ENCODE assay signal across 1 cellular context in the genomic region with DNA sequence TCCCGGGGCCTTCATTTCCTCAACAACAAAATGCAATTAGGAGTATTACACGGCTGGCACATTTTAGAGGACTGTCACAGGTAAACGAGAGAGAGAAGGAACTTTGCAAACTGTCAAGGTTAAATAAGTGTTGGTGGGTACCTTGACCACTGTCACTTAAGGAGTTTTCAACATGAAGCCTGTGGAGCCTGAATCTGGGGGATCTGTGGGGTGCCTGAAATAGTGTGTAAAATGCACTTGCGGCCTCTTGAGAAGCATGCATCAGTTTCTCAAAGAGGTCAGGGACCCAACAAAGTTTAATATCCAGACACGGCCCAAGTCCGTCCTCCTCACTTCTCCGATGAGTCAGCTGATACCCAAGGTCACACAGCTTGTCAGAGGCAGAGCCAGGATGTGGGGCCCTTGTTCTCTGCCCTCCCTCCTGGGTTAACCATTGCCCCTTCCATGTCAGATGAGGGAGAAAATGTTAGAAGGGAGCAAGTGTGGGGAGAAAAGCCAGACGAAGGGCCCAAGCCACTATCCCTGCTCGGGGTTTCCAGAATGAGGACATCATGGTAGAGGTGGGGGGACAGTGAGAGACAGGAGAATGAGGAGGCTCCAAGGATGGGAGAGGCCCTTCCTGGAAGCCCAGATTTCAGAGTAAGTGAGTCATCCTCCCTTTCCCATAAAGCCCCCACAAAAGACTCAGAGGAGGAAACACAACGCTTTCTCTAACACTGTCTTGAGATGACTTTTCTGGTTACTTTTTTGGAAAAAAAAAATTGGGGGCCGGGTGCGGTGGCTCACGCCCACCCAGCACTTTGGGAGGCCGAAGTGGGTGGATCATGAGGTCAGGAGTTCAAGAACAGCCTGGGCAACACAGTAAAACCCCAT.
TF ChIP-seq lines count a peak whose summit lies in the region.

No MANE protein-coding gene starts in this region.

TF ChIP-seq in HepG2, 621 proteins besides CTCF, POLR2A, EP300 and RAD21 (continued from another document and continues in another):
- TF ChIP-seq, protein P1, sequence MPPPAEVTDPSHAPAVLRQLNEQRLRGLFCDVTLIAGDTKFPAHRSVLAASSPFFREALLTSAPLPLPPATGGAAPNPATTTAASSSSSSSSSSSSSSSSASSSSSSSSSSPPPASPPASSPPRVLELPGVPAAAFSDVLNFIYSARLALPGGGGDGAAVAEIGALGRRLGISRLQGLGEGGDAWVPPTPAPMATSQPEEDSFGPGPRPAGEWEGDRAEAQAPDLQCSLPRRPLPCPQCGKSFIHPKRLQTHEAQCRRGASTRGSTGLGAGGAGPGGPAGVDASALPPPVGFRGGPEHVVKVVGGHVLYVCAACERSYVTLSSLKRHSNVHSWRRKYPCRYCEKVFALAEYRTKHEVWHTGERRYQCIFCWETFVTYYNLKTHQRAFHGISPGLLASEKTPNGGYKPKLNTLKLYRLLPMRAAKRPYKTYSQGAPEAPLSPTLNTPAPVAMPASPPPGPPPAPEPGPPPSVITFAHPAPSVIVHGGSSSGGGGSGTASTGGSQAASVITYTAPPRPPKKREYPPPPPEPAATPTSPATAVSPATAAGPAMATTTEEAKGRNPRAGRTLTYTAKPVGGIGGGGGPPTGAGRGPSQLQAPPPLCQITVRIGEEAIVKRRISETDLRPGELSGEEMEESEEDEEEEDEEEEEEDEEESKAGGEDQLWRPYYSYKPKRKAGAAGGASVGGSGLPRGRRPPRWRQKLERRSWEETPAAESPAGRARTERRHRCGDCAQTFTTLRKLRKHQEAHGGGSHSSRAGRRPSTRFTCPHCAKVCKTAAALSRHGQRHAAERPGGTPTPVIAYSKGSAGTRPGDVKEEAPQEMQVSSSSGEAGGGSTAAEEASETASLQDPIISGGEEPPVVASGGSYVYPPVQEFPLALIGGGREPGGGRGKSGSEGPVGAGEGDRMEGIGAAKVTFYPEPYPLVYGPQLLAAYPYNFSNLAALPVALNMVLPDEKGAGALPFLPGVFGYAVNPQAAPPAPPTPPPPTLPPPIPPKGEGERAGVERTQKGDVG (CRISPR knock-in tag; IDR thresholded peaks at IDR 0.05; ENCODE audit: borderline replicate concordance) = no peak
- TF ChIP-seq, protein P2, sequence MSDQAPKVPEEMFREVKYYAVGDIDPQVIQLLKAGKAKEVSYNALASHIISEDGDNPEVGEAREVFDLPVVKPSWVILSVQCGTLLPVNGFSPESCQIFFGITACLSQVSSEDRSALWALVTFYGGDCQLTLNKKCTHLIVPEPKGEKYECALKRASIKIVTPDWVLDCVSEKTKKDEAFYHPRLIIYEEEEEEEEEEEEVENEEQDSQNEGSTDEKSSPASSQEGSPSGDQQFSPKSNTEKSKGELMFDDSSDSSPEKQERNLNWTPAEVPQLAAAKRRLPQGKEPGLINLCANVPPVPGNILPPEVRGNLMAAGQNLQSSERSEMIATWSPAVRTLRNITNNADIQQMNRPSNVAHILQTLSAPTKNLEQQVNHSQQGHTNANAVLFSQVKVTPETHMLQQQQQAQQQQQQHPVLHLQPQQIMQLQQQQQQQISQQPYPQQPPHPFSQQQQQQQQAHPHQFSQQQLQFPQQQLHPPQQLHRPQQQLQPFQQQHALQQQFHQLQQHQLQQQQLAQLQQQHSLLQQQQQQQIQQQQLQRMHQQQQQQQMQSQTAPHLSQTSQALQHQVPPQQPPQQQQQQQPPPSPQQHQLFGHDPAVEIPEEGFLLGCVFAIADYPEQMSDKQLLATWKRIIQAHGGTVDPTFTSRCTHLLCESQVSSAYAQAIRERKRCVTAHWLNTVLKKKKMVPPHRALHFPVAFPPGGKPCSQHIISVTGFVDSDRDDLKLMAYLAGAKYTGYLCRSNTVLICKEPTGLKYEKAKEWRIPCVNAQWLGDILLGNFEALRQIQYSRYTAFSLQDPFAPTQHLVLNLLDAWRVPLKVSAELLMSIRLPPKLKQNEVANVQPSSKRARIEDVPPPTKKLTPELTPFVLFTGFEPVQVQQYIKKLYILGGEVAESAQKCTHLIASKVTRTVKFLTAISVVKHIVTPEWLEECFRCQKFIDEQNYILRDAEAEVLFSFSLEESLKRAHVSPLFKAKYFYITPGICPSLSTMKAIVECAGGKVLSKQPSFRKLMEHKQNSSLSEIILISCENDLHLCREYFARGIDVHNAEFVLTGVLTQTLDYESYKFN (CRISPR knock-in tag; conservative IDR thresholded peaks at IDR 0.05) = peak; percentile 71
- TF ChIP-seq AGO1 (IDR thresholded peaks at IDR 0.05; ENCODE audit: low read depth, low read length, poor library complexity, severe bottlenecking) = no peak
- TF ChIP-seq, protein P3, sequence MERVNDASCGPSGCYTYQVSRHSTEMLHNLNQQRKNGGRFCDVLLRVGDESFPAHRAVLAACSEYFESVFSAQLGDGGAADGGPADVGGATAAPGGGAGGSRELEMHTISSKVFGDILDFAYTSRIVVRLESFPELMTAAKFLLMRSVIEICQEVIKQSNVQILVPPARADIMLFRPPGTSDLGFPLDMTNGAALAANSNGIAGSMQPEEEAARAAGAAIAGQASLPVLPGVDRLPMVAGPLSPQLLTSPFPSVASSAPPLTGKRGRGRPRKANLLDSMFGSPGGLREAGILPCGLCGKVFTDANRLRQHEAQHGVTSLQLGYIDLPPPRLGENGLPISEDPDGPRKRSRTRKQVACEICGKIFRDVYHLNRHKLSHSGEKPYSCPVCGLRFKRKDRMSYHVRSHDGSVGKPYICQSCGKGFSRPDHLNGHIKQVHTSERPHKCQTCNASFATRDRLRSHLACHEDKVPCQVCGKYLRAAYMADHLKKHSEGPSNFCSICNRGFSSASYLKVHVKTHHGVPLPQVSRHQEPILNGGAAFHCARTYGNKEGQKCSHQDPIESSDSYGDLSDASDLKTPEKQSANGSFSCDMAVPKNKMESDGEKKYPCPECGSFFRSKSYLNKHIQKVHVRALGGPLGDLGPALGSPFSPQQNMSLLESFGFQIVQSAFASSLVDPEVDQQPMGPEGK (CRISPR knock-in tag; IDR thresholded peaks at IDR 0.05) = peak; percentile 90
- no peak for TF ChIP-seq MLLT10 (CRISPR knock-in tag; IDR thresholded peaks at IDR 0.05)
- TF ChIP-seq, protein P4, sequence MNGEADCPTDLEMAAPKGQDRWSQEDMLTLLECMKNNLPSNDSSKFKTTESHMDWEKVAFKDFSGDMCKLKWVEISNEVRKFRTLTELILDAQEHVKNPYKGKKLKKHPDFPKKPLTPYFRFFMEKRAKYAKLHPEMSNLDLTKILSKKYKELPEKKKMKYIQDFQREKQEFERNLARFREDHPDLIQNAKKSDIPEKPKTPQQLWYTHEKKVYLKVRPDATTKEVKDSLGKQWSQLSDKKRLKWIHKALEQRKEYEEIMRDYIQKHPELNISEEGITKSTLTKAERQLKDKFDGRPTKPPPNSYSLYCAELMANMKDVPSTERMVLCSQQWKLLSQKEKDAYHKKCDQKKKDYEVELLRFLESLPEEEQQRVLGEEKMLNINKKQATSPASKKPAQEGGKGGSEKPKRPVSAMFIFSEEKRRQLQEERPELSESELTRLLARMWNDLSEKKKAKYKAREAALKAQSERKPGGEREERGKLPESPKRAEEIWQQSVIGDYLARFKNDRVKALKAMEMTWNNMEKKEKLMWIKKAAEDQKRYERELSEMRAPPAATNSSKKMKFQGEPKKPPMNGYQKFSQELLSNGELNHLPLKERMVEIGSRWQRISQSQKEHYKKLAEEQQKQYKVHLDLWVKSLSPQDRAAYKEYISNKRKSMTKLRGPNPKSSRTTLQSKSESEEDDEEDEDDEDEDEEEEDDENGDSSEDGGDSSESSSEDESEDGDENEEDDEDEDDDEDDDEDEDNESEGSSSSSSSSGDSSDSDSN (CRISPR knock-in tag; IDR thresholded peaks at IDR 0.05) = no peak
- TF ChIP-seq, protein P5, sequence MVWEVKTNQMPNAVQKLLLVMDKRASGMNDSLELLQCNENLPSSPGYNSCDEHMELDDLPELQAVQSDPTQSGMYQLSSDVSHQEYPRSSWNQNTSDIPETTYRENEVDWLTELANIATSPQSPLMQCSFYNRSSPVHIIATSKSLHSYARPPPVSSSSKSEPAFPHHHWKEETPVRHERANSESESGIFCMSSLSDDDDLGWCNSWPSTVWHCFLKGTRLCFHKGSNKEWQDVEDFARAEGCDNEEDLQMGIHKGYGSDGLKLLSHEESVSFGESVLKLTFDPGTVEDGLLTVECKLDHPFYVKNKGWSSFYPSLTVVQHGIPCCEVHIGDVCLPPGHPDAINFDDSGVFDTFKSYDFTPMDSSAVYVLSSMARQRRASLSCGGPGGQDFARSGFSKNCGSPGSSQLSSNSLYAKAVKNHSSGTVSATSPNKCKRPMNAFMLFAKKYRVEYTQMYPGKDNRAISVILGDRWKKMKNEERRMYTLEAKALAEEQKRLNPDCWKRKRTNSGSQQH (CRISPR knock-in tag; IDR thresholded peaks at IDR 0.05; ENCODE audit: low read depth) = no peak
- TF ChIP-seq SMARCE1 (IDR thresholded peaks at IDR 0.05; ENCODE audit: borderline replicate concordance) = no peak
- TF ChIP-seq ETV6 (CRISPR knock-in tag; conservative IDR thresholded peaks at IDR 0.05) = no peak
- TF ChIP-seq DNMT3B (CRISPR knock-in tag; conservative IDR thresholded peaks at IDR 0.05) = no peak
- TF ChIP-seq SOX5 (CRISPR knock-in tag; IDR thresholded peaks at IDR 0.05; ENCODE audit: borderline replicate concordance) = no peak
- TF ChIP-seq, protein P6, sequence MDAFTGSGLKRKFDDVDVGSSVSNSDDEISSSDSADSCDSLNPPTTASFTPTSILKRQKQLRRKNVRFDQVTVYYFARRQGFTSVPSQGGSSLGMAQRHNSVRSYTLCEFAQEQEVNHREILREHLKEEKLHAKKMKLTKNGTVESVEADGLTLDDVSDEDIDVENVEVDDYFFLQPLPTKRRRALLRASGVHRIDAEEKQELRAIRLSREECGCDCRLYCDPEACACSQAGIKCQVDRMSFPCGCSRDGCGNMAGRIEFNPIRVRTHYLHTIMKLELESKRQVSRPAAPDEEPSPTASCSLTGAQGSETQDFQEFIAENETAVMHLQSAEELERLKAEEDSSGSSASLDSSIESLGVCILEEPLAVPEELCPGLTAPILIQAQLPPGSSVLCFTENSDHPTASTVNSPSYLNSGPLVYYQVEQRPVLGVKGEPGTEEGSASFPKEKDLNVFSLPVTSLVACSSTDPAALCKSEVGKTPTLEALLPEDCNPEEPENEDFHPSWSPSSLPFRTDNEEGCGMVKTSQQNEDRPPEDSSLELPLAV (CRISPR knock-in tag; conservative IDR thresholded peaks at IDR 0.05; ENCODE audit: low read depth) = no peak
- no peak for TF ChIP-seq THYN1 (CRISPR knock-in tag; IDR thresholded peaks at IDR 0.05; ENCODE audit: borderline replicate concordance, low read depth)
- no peak for TF ChIP-seq ZNF564 (CRISPR knock-in tag; IDR thresholded peaks at IDR 0.05)
- TF ChIP-seq KLF12 (CRISPR knock-in tag; IDR thresholded peaks at IDR 0.05; ENCODE audit: borderline replicate concordance) = no peak
- TF ChIP-seq, protein P7, sequence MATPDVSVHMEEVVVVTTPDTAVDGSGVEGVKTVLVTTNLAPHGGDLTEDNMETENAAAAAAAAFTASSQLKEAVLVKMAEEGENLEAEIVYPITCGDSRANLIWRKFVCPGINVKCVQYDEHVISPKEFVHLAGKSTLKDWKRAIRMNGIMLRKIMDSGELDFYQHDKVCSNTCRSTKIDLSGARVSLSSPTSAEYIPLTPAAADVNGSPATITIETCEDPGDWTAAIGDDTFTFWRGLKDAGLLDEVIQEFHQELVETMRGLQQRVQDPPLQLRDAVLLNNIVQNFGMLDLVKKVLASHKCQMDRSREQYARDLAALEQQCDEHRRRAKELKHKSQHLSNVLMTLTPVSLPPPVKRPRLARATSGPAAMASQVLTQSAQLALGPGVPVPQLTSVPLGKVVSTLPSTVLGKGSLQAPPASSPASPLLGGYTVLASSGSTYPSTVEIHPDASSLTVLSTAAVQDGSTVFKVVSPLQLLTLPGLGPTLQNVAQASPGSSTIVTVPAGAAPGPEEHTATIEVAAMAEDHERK (CRISPR knock-in tag; IDR thresholded peaks at IDR 0.05; ENCODE audit: low read depth) = no peak
- no peak for TF ChIP-seq ZNF446 (CRISPR knock-in tag; IDR thresholded peaks at IDR 0.05)
- no peak for TF ChIP-seq MZF1 (CRISPR knock-in tag; IDR thresholded peaks at IDR 0.05; ENCODE audit: borderline replicate concordance)
